In the genomic region with DNA sequence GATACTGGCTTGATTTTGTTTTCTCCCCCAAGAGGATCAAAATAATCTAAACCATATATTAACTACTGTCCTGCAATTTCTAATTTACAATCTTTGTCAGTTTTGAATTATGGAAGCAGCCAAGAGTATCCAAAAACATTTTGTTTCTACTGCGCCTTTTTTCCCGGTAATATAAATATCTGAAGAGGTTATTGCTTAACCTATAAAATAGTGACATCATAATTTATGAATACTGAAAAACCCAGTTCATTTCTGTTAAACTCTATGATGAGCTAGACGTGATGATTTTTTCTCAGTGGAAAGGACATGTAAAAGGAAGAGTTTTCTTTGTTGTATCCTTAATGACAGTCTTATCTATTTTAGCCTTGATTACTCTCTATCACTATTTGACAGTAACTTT, we compare ENCODE assay signal across 24 cellular contexts. TPM values are rescaled to one million over a fixed set of nuclear protein-coding genes. Genes with fewer than 3 reads are reported as not detected.
DNase-seq lines count a peak whose midpoint lies in the region; ATAC-seq, FAIRE-seq and TF ChIP-seq lines count a peak whose summit lies in the region.
"Had no signal": no experiment of that assay in that cellular context is flagged by ENCODE, and none has a peak within 500 bp of the region (broad histone marks: within the 10 kb centered on the region; RNA-seq: fewer than 3 reads in every experiment).

No MANE protein-coding gene starts in this region.

- peaks cover 8% of the 10 kb centered on the region for H3K9me3 Mint-ChIP-seq in mesothelial cell of epicardium
- H3K9me3 Mint-ChIP-seq: CD8-positive, alpha-beta T cell had no signal

- no peak overlapping the region for H3K4me3 ChIP-seq in HEK293 (ENCODE audit: low read depth, low read length)
- no peak overlapping the region for H3K4me3 ChIP-seq in Panc1 (ENCODE audit: low read depth in 2 of 2, low read length in 2 of 2)
- H3K4me3 ChIP-seq in Peyer's patch = no peak overlapping the region
- H3K4me3 ChIP-seq: BLaER1 had no signal

- no peak for DNase-seq in Panc1 (ENCODE audit: low read depth, low spot score)
- no peak for DNase-seq in mesothelial cell of epicardium (ENCODE audit: low spot score in 2 of 2, unreplicated experiment in 2 of 2)
- no peak for DNase-seq in Peyer's patch
- DNase-seq in OCI-M2 (lab: John Stamatoyannopoulos, UW; ENCODE audit: unreplicated experiment) = no peak
- DNase-seq in GM19239 (ENCODE audit: insufficient read length, low spot score) = no peak
- DNase-seq: 8988T; ACHN; BE2C; C1 segment of cervical spinal cord; Caco-2; Calu3; CD4-positive, CD25-positive, alpha-beta regulatory T cell; CD8-positive, alpha-beta T cell; DMS79 treated with DMSO at 0.1 percent for 48 hours; GF-D8 had no signal

- H3K27me3 Mint-ChIP-seq in mesothelial cell of epicardium (ENCODE audit: low read depth) = no peaks in the 10 kb centered on the region

- CTCF ChIA-PET in HEK293 (lab: Yijun Ruan, JAX) = no interaction called here
- CTCF ChIA-PET in Panc1 (lab: Charles Lee) = no interaction called here

- no peaks in the 10 kb centered on the region for H3K27me3 ChIP-seq in Panc1 (ENCODE audit: control insufficient read depth, insufficient read depth, low read length)
- no peaks in the 10 kb centered on the region for H3K27me3 ChIP-seq in Peyer's patch

- H3K4me3 Mint-ChIP-seq in mesothelial cell of epicardium = no peak overlapping the region
- H3K4me3 Mint-ChIP-seq: CD14-positive monocyte; CD4-positive, CD25-positive, alpha-beta regulatory T cell; CD8-positive, alpha-beta T cell had no signal

- ATAC-seq in Panc1 = no peak
- ATAC-seq in GM18517 (IDR thresholded peaks at IDR 0.05; ENCODE audit: unreplicated experiment) = no peak
- ATAC-seq: CD8-positive, alpha-beta T cell had no signal

- intact Hi-C loops in Panc1 (cut with micrococcal nuclease; ENCODE audit: unreplicated experiment) = no loop called here

- peak overlapping the region; percentile 52 for H3K27ac Mint-ChIP-seq in mesothelial cell of epicardium
- H3K27ac Mint-ChIP-seq: CD14-positive monocyte; CD4-positive, CD25-positive, alpha-beta regulatory T cell; CD8-positive, alpha-beta T cell had no signal

- no peaks in the 10 kb centered on the region for H3K36me3 Mint-ChIP-seq in mesothelial cell of epicardium
- H3K36me3 Mint-ChIP-seq: CD4-positive, CD25-positive, alpha-beta regulatory T cell; CD8-positive, alpha-beta T cell had no signal

- H3K36me3 ChIP-seq in HEK293 (ENCODE audit: control insufficient read depth in 2 of 2, insufficient read depth in 1 of 2, low read length in 2 of 2) (no peaks in the 10 kb centered on the region), Panc1 (ENCODE audit: control insufficient read depth, insufficient read depth, low read length) (no peaks in the 10 kb centered on the region), Peyer's patch (no peaks in the 10 kb centered on the region)
- H3K36me3 ChIP-seq: BE2C, BLaER1 had no signal

- POLR2A ChIA-PET in HEK293 (lab: Yijun Ruan, JAX) (no interaction called here), Panc1 (lab: Charles Lee) (no interaction called here)

- H3K27ac ChIP-seq in HEK293 (ENCODE audit: extremely low read depth, low read depth, low read length) = no peak overlapping the region
- H3K27ac ChIP-seq in Panc1 (ENCODE audit: low read length) = peak overlapping the region; percentile 19; the same call in 1 of the 2 replicates
- H3K27ac ChIP-seq in Peyer's patch = no peak overlapping the region
- H3K27ac ChIP-seq: BLaER1 had no signal

- H3K4me1 Mint-ChIP-seq in mesothelial cell of epicardium = peaks cover 37% of the 10 kb centered on the region

- in situ Hi-C loops in Panc1 (cut with HindIII; ENCODE audit: low pct_unique_long_range_greater_than_20kb, low sequenced_read_pairs) = no loop called here

- no TSS peak for BruUV-seq in Panc1 (replicated peaks; lab: Mats Ljungman, UMichigan)

- H3K4me1 ChIP-seq in HEK293 (ENCODE audit: control insufficient read depth, insufficient read depth, low read length) (no peaks in the 10 kb centered on the region), Panc1 (ENCODE audit: control insufficient read depth, insufficient read depth, low read length) (peaks cover 18% of the 10 kb centered on the region), Peyer's patch (no peaks in the 10 kb centered on the region)
- H3K4me1 ChIP-seq: BLaER1, Caco-2 had no signal

- no peak for TF ChIP-seq POLR2A in Peyer's patch (IDR thresholded peaks at IDR 0.05)

- peak; percentile 5 for FAIRE-seq in colon (lab: Jason Lieb, UNC)
- no peak for FAIRE-seq in GM19239 (lab: Jason Lieb, UNC)
- FAIRE-seq: A204.1, D721Med, GM12892, GM18507 had no signal

- TF ChIP-seq CTCF in HEK293 (tag by site-specific recombination; IDR thresholded peaks at IDR 0.05) = no peak
- no peak for TF ChIP-seq CTCF in Panc1 (IDR thresholded peaks at IDR 0.05)
- no peak for TF ChIP-seq CTCF in mesothelial cell of epicardium (IDR thresholded peaks at IDR 0.05; ENCODE audit: unreplicated experiment)
- TF ChIP-seq CTCF in Peyer's patch (IDR thresholded peaks at IDR 0.05) = no peak

- H3K9me3 ChIP-seq in HEK293 (ENCODE audit: control insufficient read depth, insufficient read depth, low read depth, low read length) (no peaks in the 10 kb centered on the region), Panc1 (ENCODE audit: control insufficient read depth, insufficient read depth, low read depth, low read length) (no peaks in the 10 kb centered on the region), Peyer's patch (no peaks in the 10 kb centered on the region)
- H3K9me3 ChIP-seq: BE2C, Caco-2 had no signal

TF ChIP-seq in HEK293, 187 proteins besides CTCF, POLR2A, EP300 and RAD21:
- TF ChIP-seq, protein P1, sequence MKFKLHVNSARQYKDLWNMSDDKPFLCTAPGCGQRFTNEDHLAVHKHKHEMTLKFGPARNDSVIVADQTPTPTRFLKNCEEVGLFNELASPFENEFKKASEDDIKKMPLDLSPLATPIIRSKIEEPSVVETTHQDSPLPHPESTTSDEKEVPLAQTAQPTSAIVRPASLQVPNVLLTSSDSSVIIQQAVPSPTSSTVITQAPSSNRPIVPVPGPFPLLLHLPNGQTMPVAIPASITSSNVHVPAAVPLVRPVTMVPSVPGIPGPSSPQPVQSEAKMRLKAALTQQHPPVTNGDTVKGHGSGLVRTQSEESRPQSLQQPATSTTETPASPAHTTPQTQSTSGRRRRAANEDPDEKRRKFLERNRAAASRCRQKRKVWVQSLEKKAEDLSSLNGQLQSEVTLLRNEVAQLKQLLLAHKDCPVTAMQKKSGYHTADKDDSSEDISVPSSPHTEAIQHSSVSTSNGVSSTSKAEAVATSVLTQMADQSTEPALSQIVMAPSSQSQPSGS (tag by site-specific recombination; IDR thresholded peaks at IDR 0.05; ENCODE audit: low read depth) = peak; percentile 76
- TF ChIP-seq, protein P2, sequence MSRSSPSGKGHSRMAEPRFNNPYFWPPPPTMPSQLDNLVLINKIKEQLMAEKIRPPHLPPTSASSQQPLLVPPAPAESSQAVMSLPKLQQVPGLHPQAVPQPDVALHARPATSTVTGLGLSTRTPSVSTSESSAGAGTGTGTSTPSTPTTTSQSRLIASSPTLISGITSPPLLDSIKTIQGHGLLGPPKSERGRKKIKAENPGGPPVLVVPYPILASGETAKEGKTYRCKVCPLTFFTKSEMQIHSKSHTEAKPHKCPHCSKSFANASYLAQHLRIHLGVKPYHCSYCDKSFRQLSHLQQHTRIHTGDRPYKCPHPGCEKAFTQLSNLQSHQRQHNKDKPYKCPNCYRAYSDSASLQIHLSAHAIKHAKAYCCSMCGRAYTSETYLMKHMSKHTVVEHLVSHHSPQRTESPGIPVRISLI (tag by site-specific recombination; IDR thresholded peaks at IDR 0.05) = no peak

RNA-seq across cellular contexts. Expression of a gene that starts 3.2 kb away (rescaled TPM):
- total RNA-seq in Panc1 (2021; ENCODE audit: unreplicated experiment) (23.4 TPM), mesothelial cell of epicardium (19.4 to 26.8 TPM (median 23.1 TPM) in 3 replicates), Peyer's patch (10 to 100 TPM in 1 of 4 donors, 1 to 10 TPM in 3; 3.0 to 10.9 (median 6.5) TPM)
- 16.7 TPM for polyA plus RNA-seq in Panc1 (2012; ENCODE audit: insufficient read length)
- total RNA-seq: CD4-positive, CD25-positive, alpha-beta regulatory T cell; CD8-positive, alpha-beta T cell had no signal
- polyA plus RNA-seq: CD4-positive, CD25-positive, alpha-beta regulatory T cell had no signal
